ENCODE assay signal across 12 cellular contexts in genomic region chr18:48872234-48873145, GRCh38.
DNase-seq lines count a peak whose midpoint lies in the region; ATAC-seq and TF ChIP-seq lines count a peak whose summit lies in the region.
"Had no signal": no experiment of that assay in that cellular context is flagged by ENCODE, and none has a peak within 500 bp of the region (broad histone marks: within the 10 kb centered on the region; RNA-seq: fewer than 3 reads in every experiment).

No MANE protein-coding gene starts in this region.

- peak; percentile 9 to 27 for DNase-seq in NCI-H524 (lab: John Stamatoyannopoulos, UW)
- no peak for DNase-seq in NCI-H524 treated with DMSO at 0.1 percent for 48 hours (lab: John Stamatoyannopoulos, UW)
- peak; percentile 29 for DNase-seq in RPMI8226
- peak; percentile 22 for DNase-seq in epithelial cell of prostate (ENCODE audit: low read depth, low spot score)
- DNase-seq in thoracic aorta (ENCODE audit: low spot score) = no peak
- no peak for DNase-seq in upper lobe of right lung
- DNase-seq: activated CD8-positive, alpha-beta memory T cell treated with anti-CD3 and anti-CD28 coated beads, Interleukin-2, amount 50 U/mL, for 4 hours; NCI-H1436 had no signal

- intact Hi-C loops in upper lobe of right lung (cut with DNase I) = no loop called here

- H3K9me3 ChIP-seq in thoracic aorta (no peaks in the 10 kb centered on the region), upper lobe of right lung (no peaks in the 10 kb centered on the region)
- H3K9me3 ChIP-seq: colonic mucosa had no signal

- peak; percentile 63 for ATAC-seq in thoracic aorta (ENCODE audit: insufficient number of reproducible peaks, low FRiP score, low read depth)
- no peak for ATAC-seq in upper lobe of right lung
- ATAC-seq in GM18873 (IDR thresholded peaks at IDR 0.05; ENCODE audit: low FRiP score, unreplicated experiment) = no peak
- ATAC-seq in GM21619 (IDR thresholded peaks at IDR 0.05; ENCODE audit: unreplicated experiment) = no peak
- ATAC-seq: GM12878 had no signal

- H3K27me3 ChIP-seq in thoracic aorta (replicated peaks; ENCODE audit: insufficient read depth) (no peaks in the 10 kb centered on the region), upper lobe of right lung (no peaks in the 10 kb centered on the region)
- H3K27me3 ChIP-seq: colonic mucosa had no signal

- H3K27ac ChIP-seq in epithelial cell of prostate (peak overlapping the region; percentile 66), thoracic aorta (peak overlapping the region; percentile 85 to 87), upper lobe of right lung (no peak overlapping the region)
- H3K27ac ChIP-seq: colonic mucosa had no signal

- TF ChIP-seq CTCF in thoracic aorta (IDR thresholded peaks at IDR 0.05) = no peak
- TF ChIP-seq CTCF in upper lobe of right lung (IDR thresholded peaks at IDR 0.05) = no peak

- H3K4me3 ChIP-seq in thoracic aorta (peak overlapping the region; percentile 9), upper lobe of right lung (no peak overlapping the region)
- H3K4me3 ChIP-seq: colonic mucosa, GM12878 had no signal

- H3K36me3 ChIP-seq in thoracic aorta (no peaks in the 10 kb centered on the region), upper lobe of right lung (no peaks in the 10 kb centered on the region)
- H3K36me3 ChIP-seq: colonic mucosa had no signal

- peaks cover 18 to 55% of the 10 kb centered on the region in 2 donors for H3K4me1 ChIP-seq in thoracic aorta (ENCODE audit: control insufficient read depth in 1 of 2, low read depth in 2 of 2)
- peaks cover 14% of the 10 kb centered on the region for H3K4me1 ChIP-seq in upper lobe of right lung
- H3K4me1 ChIP-seq: colonic mucosa had no signal

Comparison
In these comparisons a context has a peak if more than half of its experiments do, and no peak if none do; other contexts are left out.
1. DNase-seq: peak in NCI-H524 (2 of 2), RPMI8226 (single experiment) and epithelial cell of prostate (single experiment); none in NCI-H524 treated with DMSO at 0.1 percent for 48 hours (single experiment), thoracic aorta (single experiment) and upper lobe of right lung (single experiment).